1 cellular context compared by ENCODE assay signal in the genomic region with DNA sequence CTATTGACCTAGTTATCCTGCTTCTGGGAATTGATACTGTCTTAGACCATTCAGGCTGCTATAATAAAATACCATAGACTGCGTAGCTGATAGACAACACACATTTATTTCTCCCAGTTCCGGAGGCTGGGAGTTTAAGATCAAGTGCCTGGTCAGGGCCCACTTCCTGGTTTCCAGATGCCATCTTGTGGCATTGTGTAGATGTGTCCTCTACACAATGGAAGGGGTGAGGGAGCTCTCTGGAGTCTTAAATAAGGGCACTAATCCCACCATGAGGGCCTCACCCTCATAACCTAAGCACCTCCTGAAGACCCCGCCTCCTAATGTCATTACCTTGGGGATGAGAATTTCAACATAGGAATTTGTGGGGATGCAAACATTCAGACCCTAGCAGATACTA.
TF ChIP-seq lines count a peak whose summit lies in the region.

No MANE protein-coding gene starts in this region.

TF ChIP-seq in GM12878, 131 proteins besides CTCF, POLR2A, EP300 and RAD21 (continued from another document):
- TF ChIP-seq, protein P1, sequence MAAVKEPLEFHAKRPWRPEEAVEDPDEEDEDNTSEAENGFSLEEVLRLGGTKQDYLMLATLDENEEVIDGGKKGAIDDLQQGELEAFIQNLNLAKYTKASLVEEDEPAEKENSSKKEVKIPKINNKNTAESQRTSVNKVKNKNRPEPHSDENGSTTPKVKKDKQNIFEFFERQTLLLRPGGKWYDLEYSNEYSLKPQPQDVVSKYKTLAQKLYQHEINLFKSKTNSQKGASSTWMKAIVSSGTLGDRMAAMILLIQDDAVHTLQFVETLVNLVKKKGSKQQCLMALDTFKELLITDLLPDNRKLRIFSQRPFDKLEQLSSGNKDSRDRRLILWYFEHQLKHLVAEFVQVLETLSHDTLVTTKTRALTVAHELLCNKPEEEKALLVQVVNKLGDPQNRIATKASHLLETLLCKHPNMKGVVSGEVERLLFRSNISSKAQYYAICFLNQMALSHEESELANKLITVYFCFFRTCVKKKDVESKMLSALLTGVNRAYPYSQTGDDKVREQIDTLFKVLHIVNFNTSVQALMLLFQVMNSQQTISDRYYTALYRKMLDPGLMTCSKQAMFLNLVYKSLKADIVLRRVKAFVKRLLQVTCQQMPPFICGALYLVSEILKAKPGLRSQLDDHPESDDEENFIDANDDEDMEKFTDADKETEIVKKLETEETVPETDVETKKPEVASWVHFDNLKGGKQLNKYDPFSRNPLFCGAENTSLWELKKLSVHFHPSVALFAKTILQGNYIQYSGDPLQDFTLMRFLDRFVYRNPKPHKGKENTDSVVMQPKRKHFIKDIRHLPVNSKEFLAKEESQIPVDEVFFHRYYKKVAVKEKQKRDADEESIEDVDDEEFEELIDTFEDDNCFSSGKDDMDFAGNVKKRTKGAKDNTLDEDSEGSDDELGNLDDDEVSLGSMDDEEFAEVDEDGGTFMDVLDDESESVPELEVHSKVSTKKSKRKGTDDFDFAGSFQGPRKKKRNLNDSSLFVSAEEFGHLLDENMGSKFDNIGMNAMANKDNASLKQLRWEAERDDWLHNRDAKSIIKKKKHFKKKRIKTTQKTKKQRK (IDR thresholded peaks at IDR 0.05; ENCODE audit: low read depth, low read length) = no peak
- TF ChIP-seq HDAC2 (IDR thresholded peaks at IDR 0.05) (no peak), RAD51 (IDR thresholded peaks at IDR 0.05) (no peak), SREBF1 (IDR thresholded peaks at IDR 0.05; ENCODE audit: low read length) (no peak), SMAD1 (IDR thresholded peaks at IDR 0.05; ENCODE audit: low read depth, partially characterized antibody) (no peak), MEF2A (IDR thresholded peaks at IDR 0.05; ENCODE audit: insufficient read depth, low read depth, low read length) (no peak)
- TF ChIP-seq, protein P2, sequence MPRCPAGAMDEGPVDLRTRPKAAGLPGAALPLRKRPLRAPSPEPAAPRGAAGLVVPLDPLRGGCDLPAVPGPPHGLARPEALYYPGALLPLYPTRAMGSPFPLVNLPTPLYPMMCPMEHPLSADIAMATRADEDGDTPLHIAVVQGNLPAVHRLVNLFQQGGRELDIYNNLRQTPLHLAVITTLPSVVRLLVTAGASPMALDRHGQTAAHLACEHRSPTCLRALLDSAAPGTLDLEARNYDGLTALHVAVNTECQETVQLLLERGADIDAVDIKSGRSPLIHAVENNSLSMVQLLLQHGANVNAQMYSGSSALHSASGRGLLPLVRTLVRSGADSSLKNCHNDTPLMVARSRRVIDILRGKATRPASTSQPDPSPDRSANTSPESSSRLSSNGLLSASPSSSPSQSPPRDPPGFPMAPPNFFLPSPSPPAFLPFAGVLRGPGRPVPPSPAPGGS (IDR thresholded peaks at IDR 0.05; ENCODE audit: borderline replicate concordance, insufficient read depth, low read depth, low read length, poor library complexity, severe bottlenecking) = no peak
- TF ChIP-seq, protein P3, sequence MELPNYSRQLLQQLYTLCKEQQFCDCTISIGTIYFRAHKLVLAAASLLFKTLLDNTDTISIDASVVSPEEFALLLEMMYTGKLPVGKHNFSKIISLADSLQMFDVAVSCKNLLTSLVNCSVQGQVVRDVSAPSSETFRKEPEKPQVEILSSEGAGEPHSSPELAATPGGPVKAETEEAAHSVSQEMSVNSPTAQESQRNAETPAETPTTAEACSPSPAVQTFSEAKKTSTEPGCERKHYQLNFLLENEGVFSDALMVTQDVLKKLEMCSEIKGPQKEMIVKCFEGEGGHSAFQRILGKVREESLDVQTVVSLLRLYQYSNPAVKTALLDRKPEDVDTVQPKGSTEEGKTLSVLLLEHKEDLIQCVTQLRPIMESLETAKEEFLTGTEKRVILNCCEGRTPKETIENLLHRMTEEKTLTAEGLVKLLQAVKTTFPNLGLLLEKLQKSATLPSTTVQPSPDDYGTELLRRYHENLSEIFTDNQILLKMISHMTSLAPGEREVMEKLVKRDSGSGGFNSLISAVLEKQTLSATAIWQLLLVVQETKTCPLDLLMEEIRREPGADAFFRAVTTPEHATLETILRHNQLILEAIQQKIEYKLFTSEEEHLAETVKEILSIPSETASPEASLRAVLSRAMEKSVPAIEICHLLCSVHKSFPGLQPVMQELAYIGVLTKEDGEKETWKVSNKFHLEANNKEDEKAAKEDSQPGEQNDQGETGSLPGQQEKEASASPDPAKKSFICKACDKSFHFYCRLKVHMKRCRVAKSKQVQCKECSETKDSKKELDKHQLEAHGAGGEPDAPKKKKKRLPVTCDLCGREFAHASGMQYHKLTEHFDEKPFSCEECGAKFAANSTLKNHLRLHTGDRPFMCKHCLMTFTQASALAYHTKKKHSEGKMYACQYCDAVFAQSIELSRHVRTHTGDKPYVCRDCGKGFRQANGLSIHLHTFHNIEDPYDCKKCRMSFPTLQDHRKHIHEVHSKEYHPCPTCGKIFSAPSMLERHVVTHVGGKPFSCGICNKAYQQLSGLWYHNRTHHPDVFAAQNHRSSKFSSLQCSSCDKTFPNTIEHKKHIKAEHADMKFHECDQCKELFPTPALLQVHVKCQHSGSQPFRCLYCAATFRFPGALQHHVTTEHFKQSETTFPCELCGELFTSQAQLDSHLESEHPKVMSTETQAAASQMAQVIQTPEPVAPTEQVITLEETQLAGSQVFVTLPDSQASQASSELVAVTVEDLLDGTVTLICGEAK (IDR thresholded peaks at IDR 0.05; ENCODE audit: borderline replicate concordance) = no peak
